Comparison of ENCODE assay signal across 32 cellular contexts in genomic region chr2:44638649-44639048, GRCh38.
DNase-seq lines count a peak whose midpoint lies in the region; ATAC-seq, FAIRE-seq and TF ChIP-seq lines count a peak whose summit lies in the region.
"Had no signal": no experiment of that assay in that cellular context is flagged by ENCODE, and none has a peak within 500 bp of the region (broad histone marks: within the 10 kb centered on the region; RNA-seq: fewer than 3 reads in every experiment).

No MANE protein-coding gene starts in this region.

- H4K5ac ChIP-seq in H9 (ENCODE audit: insufficient read length, low read depth, low read length), result no peak overlapping the region

- no peak for TF ChIP-seq POLR2A in right lobe of liver (IDR thresholded peaks at IDR 0.05)

- H2BK12ac ChIP-seq in H9 (ENCODE audit: insufficient read length, low read depth, low read length), result no peak overlapping the region

- H3K18ac ChIP-seq in H9 (ENCODE audit: insufficient read length, low read depth, low read length), result no peak overlapping the region

- no peak overlapping the region for H4K8ac ChIP-seq in H9 (replicated peaks; ENCODE audit: insufficient read length, low read depth, low read length)

- H3K27ac Mint-ChIP-seq in H9, result peak overlapping the region in 2 of 3 experiments; percentile 46 to 55; a peak in 2 of 7 replicates
- H3K27ac Mint-ChIP-seq in activated CD4-positive, alpha-beta memory T cell treated with anti-CD3 and anti-CD28 coated beads, Interleukin-2, amount 10 ng/mL, durations not matched to agents 7 days and 5 days, result no peak overlapping the region
- H3K27ac Mint-ChIP-seq: activated naive CD8-positive, alpha-beta T cell treated with anti-CD3 and anti-CD28 coated beads for 36 hours; natural killer cell treated with Interleukin-12 subunit alpha and Interleukin-12 subunit beta and Interleukin-15 and Interleukin-18, amount 100 ng/mL, for 72 hours; stimulated activated memory B cell treated with anti-CD40 and anti-IgM and Interleukin-4, amounts not matched to agents 10 μg/mL and 1 μg/mL and 100 μg/mL, for 72 hours; T-helper 1 cell treated with Interleukin-12 subunit alpha and Interleukin-12 subunit beta and Interleukin-4 antibody, amounts not matched to agents 30 μg/mL and 1 μg/mL, for 36 hours had no signal

- H3K36me3 ChIP-seq in cardiac muscle cell (no peaks in the 10 kb centered on the region), right lobe of liver (no peaks in the 10 kb centered on the region)
- H3K36me3 ChIP-seq: ascending aorta, BLaER1, esophagus squamous epithelium, Peyer's patch, SJCRH30, suprapubic skin had no signal

- H3K27ac ChIP-seq in H9 (ENCODE audit: insufficient read length, low read depth, low read length) (peak overlapping the region; percentile 82), cardiac muscle cell (peak overlapping the region; percentile 52), right lobe of liver (no peak overlapping the region)
- H3K27ac ChIP-seq: ascending aorta, BLaER1, esophagus squamous epithelium, parathyroid adenoma, Peyer's patch, SJCRH30, suprapubic skin had no signal

- intact Hi-C loops in right lobe of liver (cut with DNase I), result no loop called here

- POLR2A ChIA-PET in activated CD4-positive, alpha-beta memory T cell treated with anti-CD3 and anti-CD28 coated beads, Interleukin-2, amount 10 ng/mL, durations not matched to agents 7 days and 5 days (lab: Charles Lee), result no interaction called here

- H4K20me1 ChIP-seq in H9 (ENCODE audit: control insufficient read depth, insufficient read depth, insufficient read length), result no peaks in the 10 kb centered on the region
- H4K20me1 ChIP-seq: BLaER1 had no signal

- no peaks in the 10 kb centered on the region for H3K27me3 ChIP-seq in H9 (ENCODE audit: insufficient read depth, low read length)
- no peaks in the 10 kb centered on the region for H3K27me3 ChIP-seq in cardiac muscle cell
- no peaks in the 10 kb centered on the region for H3K27me3 ChIP-seq in right lobe of liver
- H3K27me3 ChIP-seq: ascending aorta, BLaER1, esophagus squamous epithelium, Peyer's patch, SJCRH30, suprapubic skin had no signal

- no peaks in the 10 kb centered on the region for H3K79me2 ChIP-seq in H9 (ENCODE audit: insufficient read depth, low read length)
- H3K79me2 ChIP-seq: parathyroid adenoma had no signal

- DNase-seq in H9, result no peak
- peak; percentile 68 for DNase-seq in SK-N-DZ (ENCODE audit: low spot score)
- DNase-seq in cardiac muscle cell (ENCODE audit: low read depth in 1 of 2, low spot score in 1 of 2), result peak in 1 of 2 donors; percentile 30
- DNase-seq in right lobe of liver, result peak in 2 of 3 donors; percentile 65 to 72
- DNase-seq in GM19239 (ENCODE audit: insufficient read length, low spot score), result no peak
- DNase-seq in DMS153 treated with DMSO at 0.1 percent for 48 hours (lab: John Stamatoyannopoulos, UW; ENCODE audit: unreplicated experiment), result no peak
- DNase-seq in NCI-H345 (lab: John Stamatoyannopoulos, UW), result no peak
- no peak for DNase-seq in activated CD4-positive, alpha-beta memory T cell treated with anti-CD3 and anti-CD28 coated beads, Interleukin-2, amount 10 ng/mL, durations not matched to agents 7 days and 5 days
- DNase-seq: activated CD4-positive, alpha-beta T cell treated with anti-CD3 and anti-CD28 coated beads for 4 hours; activated CD8-positive, alpha-beta memory T cell treated with anti-CD3 and anti-CD28 coated beads for 24 hours; activated effector memory CD4-positive, alpha-beta T cell treated with anti-CD3 and anti-CD28 coated beads, Interleukin-2, amount 50 U/mL, for 16 hours; activated naive CD8-positive, alpha-beta T cell treated with anti-CD3 and anti-CD28 coated beads for 36 hours; central memory CD4-positive, alpha-beta T cell; DND-41; esophagus squamous epithelium; foreskin melanocyte; hypothalamus; NCI-H1417 treated with DMSO at 0.1 percent for 48 hours; NCI-H510A treated with DMSO at 0.1 percent for 48 hours; Peyer's patch; SJCRH30; stimulated activated CD4-positive, alpha-beta T cell treated with anti-CD3 and anti-CD28 coated beads, Interleukin-4, amount 100 ng/mL, for 4 hours had no signal

- peak; percentile 76 to 95 (median 88) for ATAC-seq in right lobe of liver
- ATAC-seq: natural killer cell treated with Interleukin-12 subunit alpha and Interleukin-12 subunit beta and Interleukin-15 and Interleukin-18, amount 100 ng/mL, for 72 hours; sciatic nerve; stimulated activated memory B cell treated with anti-CD40 and anti-IgM and Interleukin-4, amounts not matched to agents 10 μg/mL and 1 μg/mL and 100 μg/mL, for 72 hours had no signal

- no peak overlapping the region for H2AK5ac ChIP-seq in H9 (ENCODE audit: insufficient read length, low read length)

- no peaks in the 10 kb centered on the region for H3K23me2 ChIP-seq in H9 (ENCODE audit: insufficient read length, low read depth, low read length, poor library complexity, severe bottlenecking)

- H3K4me3 Mint-ChIP-seq in H9, result no peak overlapping the region
- no peak overlapping the region for H3K4me3 Mint-ChIP-seq in activated CD4-positive, alpha-beta memory T cell treated with anti-CD3 and anti-CD28 coated beads, Interleukin-2, amount 10 ng/mL, durations not matched to agents 7 days and 5 days
- H3K4me3 Mint-ChIP-seq: activated naive CD8-positive, alpha-beta T cell treated with anti-CD3 and anti-CD28 coated beads for 36 hours; natural killer cell treated with Interleukin-12 subunit alpha and Interleukin-12 subunit beta and Interleukin-15 and Interleukin-18, amount 100 ng/mL, for 72 hours; stimulated activated memory B cell treated with anti-CD40 and anti-IgM and Interleukin-4, amounts not matched to agents 10 μg/mL and 1 μg/mL and 100 μg/mL, for 72 hours; T-helper 1 cell treated with Interleukin-12 subunit alpha and Interleukin-12 subunit beta and Interleukin-4 antibody, amounts not matched to agents 30 μg/mL and 1 μg/mL, for 36 hours had no signal

- whole genome bisulfite sequencing in H9 (ENCODE audit: extremely low coverage, insufficient read length, low lambda C conversion rate), result no CpG with 5 or more reads among the region's 4 CpGs
- 47% methylated on average over 4 of the region's 4 CpGs for WGBS in right lobe of liver (ENCODE audit: insufficient coverage, low coverage, low lambda C conversion rate, missing lambda C conversion rate)

- H2BK15ac ChIP-seq in H9 (ENCODE audit: low read depth, low read length), result no peak overlapping the region

- peaks cover 0 to 6% of the 10 kb centered on the region in 2 experiments; a peak in 4 of 5 replicates for H3K9me3 Mint-ChIP-seq in H9
- no peaks in the 10 kb centered on the region for H3K9me3 Mint-ChIP-seq in activated CD4-positive, alpha-beta memory T cell treated with anti-CD3 and anti-CD28 coated beads, Interleukin-2, amount 10 ng/mL, durations not matched to agents 7 days and 5 days
- H3K9me3 Mint-ChIP-seq: natural killer cell treated with Interleukin-12 subunit alpha and Interleukin-12 subunit beta and Interleukin-15 and Interleukin-18, amount 100 ng/mL, for 72 hours had no signal

- H2BK20ac ChIP-seq in H9 (ENCODE audit: low read depth, low read length, poor library complexity, severe bottlenecking), result no peak overlapping the region

- no peak overlapping the region for H3K56ac ChIP-seq in H9 (ENCODE audit: insufficient read length, low read depth, low read length)

- H3K4me1 ChIP-seq in H9 (ENCODE audit: insufficient read depth, low read length) (peaks cover 4% of the 10 kb centered on the region; the same call in 1 of the 2 replicates), cardiac muscle cell (ENCODE audit: low read depth) (peaks cover 33% of the 10 kb centered on the region), right lobe of liver (peaks cover 0 to 5% (median 0%) of the 10 kb centered on the region in 4 donors)
- H3K4me1 ChIP-seq: ascending aorta, BLaER1, esophagus squamous epithelium, parathyroid adenoma, Peyer's patch, SJCRH30, suprapubic skin had no signal

- no peak overlapping the region for H3K9ac ChIP-seq in H9 (ENCODE audit: extremely low read depth, insufficient read length, low read length)
- H3K9ac ChIP-seq: BLaER1, parathyroid adenoma had no signal

- no peaks in the 10 kb centered on the region for H3K9me3 ChIP-seq in H9 (ENCODE audit: control insufficient read depth, low read depth, low read length)
- H3K9me3 ChIP-seq in cardiac muscle cell (ENCODE audit: low read depth), result no peaks in the 10 kb centered on the region
- H3K9me3 ChIP-seq in right lobe of liver, result no peaks in the 10 kb centered on the region
- H3K9me3 ChIP-seq: ascending aorta, esophagus squamous epithelium, Peyer's patch, SJCRH30, suprapubic skin had no signal

- H3K14ac ChIP-seq in H9 (ENCODE audit: insufficient read depth, low read length), result no peak overlapping the region

- H2BK120ac ChIP-seq in H9 (ENCODE audit: low read depth, low read length, poor library complexity, severe bottlenecking), result no peak overlapping the region

- H2AFZ ChIP-seq in H9 (ENCODE audit: low read length), result no peak overlapping the region
- H2AFZ ChIP-seq: parathyroid adenoma had no signal

- CTCF ChIA-PET in activated CD4-positive, alpha-beta memory T cell treated with anti-CD3 and anti-CD28 coated beads, Interleukin-2, amount 10 ng/mL, durations not matched to agents 7 days and 5 days (lab: Charles Lee), result no interaction called here

- H3K4me3 ChIP-seq in cardiac muscle cell, result no peak overlapping the region
- no peak overlapping the region for H3K4me3 ChIP-seq in right lobe of liver
- H3K4me3 ChIP-seq: ascending aorta, BLaER1, esophagus squamous epithelium, Peyer's patch, SJCRH30, suprapubic skin had no signal

- TF ChIP-seq CTCF in H9 (conservative IDR thresholded peaks at IDR 0.05) (no peak), cardiac muscle cell (IDR thresholded peaks at IDR 0.05; ENCODE audit: low read depth, low read length) (no peak), right lobe of liver (IDR thresholded peaks at IDR 0.05) (no peak)

- H3K4me1 Mint-ChIP-seq in H9, result peaks cover 18 to 23% of the 10 kb centered on the region in 2 experiments
- peaks cover 1% of the 10 kb centered on the region for H3K4me1 Mint-ChIP-seq in activated CD4-positive, alpha-beta memory T cell treated with anti-CD3 and anti-CD28 coated beads, Interleukin-2, amount 10 ng/mL, durations not matched to agents 7 days and 5 days

- no peaks in the 10 kb centered on the region for H3K27me3 Mint-ChIP-seq in H9 (ENCODE audit: low read depth)
- no peaks in the 10 kb centered on the region for H3K27me3 Mint-ChIP-seq in activated CD4-positive, alpha-beta memory T cell treated with anti-CD3 and anti-CD28 coated beads, Interleukin-2, amount 10 ng/mL, durations not matched to agents 7 days and 5 days
- H3K27me3 Mint-ChIP-seq: activated naive CD8-positive, alpha-beta T cell treated with anti-CD3 and anti-CD28 coated beads for 36 hours; natural killer cell treated with Interleukin-12 subunit alpha and Interleukin-12 subunit beta and Interleukin-15 and Interleukin-18, amount 100 ng/mL, for 72 hours; stimulated activated memory B cell treated with anti-CD40 and anti-IgM and Interleukin-4, amounts not matched to agents 10 μg/mL and 1 μg/mL and 100 μg/mL, for 72 hours had no signal

- FAIRE-seq in GM19239 (lab: Jason Lieb, UNC), result no peak
- FAIRE-seq: GM18507, HTR-8/SVneo had no signal

- no peak overlapping the region for H2BK5ac ChIP-seq in H9 (ENCODE audit: insufficient read length, low read length)

- H3K4ac ChIP-seq in H9 (ENCODE audit: low read depth, low read length), result no peak overlapping the region

- H3K36me3 Mint-ChIP-seq in H9 (ENCODE audit: insufficient read depth in 1 of 3, low read depth in 3 of 3), result peaks cover 0 to 7% (median 4%) of the 10 kb centered on the region in 3 experiments; a peak in 5 of 7 replicates
- no peaks in the 10 kb centered on the region for H3K36me3 Mint-ChIP-seq in activated CD4-positive, alpha-beta memory T cell treated with anti-CD3 and anti-CD28 coated beads, Interleukin-2, amount 10 ng/mL, durations not matched to agents 7 days and 5 days (ENCODE audit: low read depth)

- H3K23ac ChIP-seq in H9 (ENCODE audit: insufficient read length, low read depth, low read length), result no peak overlapping the region

- H3T11ph ChIP-seq in H9 (ENCODE audit: low read length), result no peak overlapping the region

- no peak overlapping the region for H4K91ac ChIP-seq in H9 (ENCODE audit: insufficient read length, low read depth, low read length)

- H3K79me1 ChIP-seq in H9 (ENCODE audit: insufficient read depth, low read depth, low read length, poor library complexity, severe bottlenecking), result no peaks in the 10 kb centered on the region

- H3K4me2 ChIP-seq in H9 (ENCODE audit: insufficient read depth, insufficient read length, low read length), result no peak overlapping the region
- H3K4me2 ChIP-seq: BLaER1 had no signal

Comparison
In these comparisons a context has a peak if more than half of its experiments do, and no peak if none do; other contexts are left out.
1. DNase-seq: peak in SK-N-DZ (single experiment) and right lobe of liver (2 of 3); none in H9 (single experiment), GM19239 (single experiment), DMS153 treated with DMSO at 0.1 percent for 48 hours (single experiment), NCI-H345 (single experiment) and activated CD4-positive, alpha-beta memory T cell treated with anti-CD3 and anti-CD28 coated beads, Interleukin-2, amount 10 ng/mL, durations not matched to agents 7 days and 5 days (single experiment).
2. H3K27ac ChIP-seq: peak in H9 (single experiment) and cardiac muscle cell (single experiment); none in right lobe of liver (0 of 3).